Comparison of ENCODE assay signal across 8 cellular contexts in genomic region chr3:125310623-125311076, GRCh38.
A peak's percentile ranks its signal among the peaks of the same experiment; 100 is the strongest.
DNase-seq lines count a peak whose midpoint lies in the region; ATAC-seq and TF ChIP-seq lines count a peak whose summit lies in the region.

No MANE protein-coding gene starts in this region.

- peaks cover 36% of the 10 kb centered on the region for H3K4me1 Mint-ChIP-seq in T-helper 17 cell

- H3K27me3 Mint-ChIP-seq in T-helper 17 cell: no peaks in the 10 kb centered on the region

- H3K36me3 Mint-ChIP-seq in T-helper 17 cell (ENCODE audit: low read depth): peaks cover 3% of the 10 kb centered on the region

- no peaks in the 10 kb centered on the region for H3K4me1 ChIP-seq in prostate gland (replicated peaks)

- peak; percentile 41 for DNase-seq in GM06990 (ENCODE audit: extremely low read depth, insufficient read length)
- peak in 2 of 3 donors; percentile 13 to 23 for DNase-seq in T-helper 17 cell
- DNase-seq in central memory CD4-positive, alpha-beta T cell: peak; percentile 37
- peak; percentile 64 for DNase-seq in stimulated activated CD4-positive, alpha-beta T cell treated with anti-CD3 and anti-CD28 coated beads, Interleukin-15, amount 100 ng/mL, for 24 hours
- no peak for DNase-seq in foreskin fibroblast
- no peak for DNase-seq in prostate gland (ENCODE audit: low spot score)

- no peak overlapping the region for H3K27ac ChIP-seq in prostate gland

- H3K4me3 ChIP-seq in GM06990 (replicated peaks; ENCODE audit: low read depth, low read length): peak overlapping the region; percentile 49
- no peak overlapping the region for H3K4me3 ChIP-seq in foreskin fibroblast (ENCODE audit: low read depth in 1 of 2, low read length in 2 of 2)
- no peak overlapping the region for H3K4me3 ChIP-seq in prostate gland

- H3K36me3 ChIP-seq in GM06990 (ENCODE audit: control insufficient read depth, insufficient read depth, low read length): peaks cover 5% of the 10 kb centered on the region; the same call in 1 of the 2 replicates
- H3K36me3 ChIP-seq in prostate gland: no peaks in the 10 kb centered on the region

- no peak for TF ChIP-seq CTCF in GM06990 (IDR thresholded peaks at IDR 0.05; ENCODE audit: insufficient read depth, low read length, poor library complexity, severe bottlenecking)
- no peak for TF ChIP-seq CTCF in foreskin fibroblast (IDR thresholded peaks at IDR 0.05; ENCODE audit: low read depth, low read length)
- TF ChIP-seq CTCF in prostate gland (IDR thresholded peaks at IDR 0.05): no peak

- intact Hi-C loops in prostate gland (cut with DNase I): no loop called here

- peak; percentile 93 for ATAC-seq in T-helper 17 cell
- no peak for ATAC-seq in GM19328 (IDR thresholded peaks at IDR 0.05; ENCODE audit: unreplicated experiment)
- no peak for ATAC-seq in HG02840 (IDR thresholded peaks at IDR 0.05; ENCODE audit: low FRiP score, unreplicated experiment)

- H3K4me3 Mint-ChIP-seq in T-helper 17 cell: peak overlapping the region; percentile 88

- H3K9me3 ChIP-seq in T-helper 17 cell (ENCODE audit: control insufficient read depth, low read length, poor library complexity, severe bottlenecking) (no peaks in the 10 kb centered on the region), prostate gland (no peaks in the 10 kb centered on the region)

- TF ChIP-seq POLR2A in prostate gland (IDR thresholded peaks at IDR 0.05): no peak

- 79% methylated on average over 5 of the region's 5 CpGs for WGBS in prostate gland

- peak overlapping the region; percentile 94 for H3K27ac Mint-ChIP-seq in T-helper 17 cell

- H3K27me3 ChIP-seq in GM06990 (replicated peaks; ENCODE audit: control insufficient read depth, insufficient read depth, low read length): no peaks in the 10 kb centered on the region
- H3K27me3 ChIP-seq in prostate gland (replicated peaks; ENCODE audit: insufficient read depth): no peaks in the 10 kb centered on the region

Comparison
In these comparisons a context has a peak if more than half of its experiments do, and no peak if none do; other contexts are left out.
1. DNase-seq: peak in GM06990 (single experiment), T-helper 17 cell (2 of 3), central memory CD4-positive, alpha-beta T cell (single experiment) and stimulated activated CD4-positive, alpha-beta T cell treated with anti-CD3 and anti-CD28 coated beads, Interleukin-15, amount 100 ng/mL, for 24 hours (single experiment); none in foreskin fibroblast (0 of 2) and prostate gland (single experiment).